ENCODE assay signal across 1 cellular context in genomic region chr11:106990322-106990721, GRCh38.
TF ChIP-seq lines count a peak whose summit lies in the region.

No MANE protein-coding gene starts in this region.

TF ChIP-seq in GM23338, 12 proteins besides CTCF, POLR2A, EP300 and RAD21:
- TF ChIP-seq EZH2 (IDR thresholded peaks at IDR 0.05; ENCODE audit: low read depth, unreplicated experiment) (no peak), ETS1 (IDR thresholded peaks at IDR 0.05) (no peak), ZNF331 (CRISPR knock-in tag; IDR thresholded peaks at IDR 0.05; ENCODE audit: low read depth) (no peak), REST (IDR thresholded peaks at IDR 0.05; ENCODE audit: unreplicated experiment) (no peak), JUNB (IDR thresholded peaks at IDR 0.05; ENCODE audit: unreplicated experiment) (no peak)
